Comparison of ENCODE assay signal across 8 cellular contexts in genomic region chr9:107422189-107422802, GRCh38.
DNase-seq lines count a peak whose midpoint lies in the region; ATAC-seq and TF ChIP-seq lines count a peak whose summit lies in the region.

No MANE protein-coding gene starts in this region.

- H3K4me1 Mint-ChIP-seq in Caco-2 (ENCODE audit: low read depth, unreplicated experiment) (no peaks in the 10 kb centered on the region), endothelial cell (ENCODE audit: unreplicated experiment) (peaks cover 5% of the 10 kb centered on the region)

- no peak overlapping the region for H3K18ac ChIP-seq in mesendoderm (ENCODE audit: low read length)

- H3K4me3 ChIP-seq in Caco-2 (ENCODE audit: low read depth, low read length), result no peak overlapping the region
- no peak overlapping the region for H3K4me3 ChIP-seq in mesendoderm (ENCODE audit: low read length)
- no peak overlapping the region for H3K4me3 ChIP-seq in tibial artery

- no peak overlapping the region for H2BK15ac ChIP-seq in mesendoderm (replicated peaks; ENCODE audit: low read depth)

- peak; percentile 84 to 87 for DNase-seq in Caco-2
- peak; percentile 50 for DNase-seq in MV-4-11 (lab: John Stamatoyannopoulos, UW)
- peak; percentile 55 for DNase-seq in SK-N-DZ (ENCODE audit: low spot score)
- DNase-seq in endothelial cell (ENCODE audit: low spot score), result peak; percentile 84
- DNase-seq in mesendoderm, result peak; percentile 93
- peak; percentile 58 to 79 for DNase-seq in tibial artery
- no peak for DNase-seq in effector CD4-positive, alpha-beta T cell

- H3K27me3 Mint-ChIP-seq in Caco-2 (ENCODE audit: insufficient read depth, unreplicated experiment), result no peaks in the 10 kb centered on the region
- H3K27me3 Mint-ChIP-seq in endothelial cell (ENCODE audit: unreplicated experiment), result peaks cover 4% of the 10 kb centered on the region

- no peaks in the 10 kb centered on the region for H3K79me1 ChIP-seq in mesendoderm (ENCODE audit: low read length)

- no peaks in the 10 kb centered on the region for H3K9me3 Mint-ChIP-seq in Caco-2 (ENCODE audit: unreplicated experiment)
- no peaks in the 10 kb centered on the region for H3K9me3 Mint-ChIP-seq in endothelial cell (ENCODE audit: unreplicated experiment)

- no peak overlapping the region for H3K27ac Mint-ChIP-seq in Caco-2 (ENCODE audit: unreplicated experiment)
- H3K27ac Mint-ChIP-seq in endothelial cell (ENCODE audit: unreplicated experiment), result no peak overlapping the region

- POLR2A ChIA-PET in Caco-2 (lab: Charles Lee), result no interaction called here

- CTCF ChIA-PET in Caco-2 (lab: Charles Lee), result interaction anchor here (0.6 to 1.2 kb wide), 7 partner anchors 59 to 1365 kb away, joined by 3 to 5 read pairs (median 4); partner anchors contain the start of gene KLF4

- H3K36me3 ChIP-seq in Caco-2 (ENCODE audit: control insufficient read depth, insufficient read depth, low read length), result no peaks in the 10 kb centered on the region
- no peaks in the 10 kb centered on the region for H3K36me3 ChIP-seq in mesendoderm (ENCODE audit: control insufficient read depth, insufficient read depth, low read length)
- H3K36me3 ChIP-seq in tibial artery, result no peaks in the 10 kb centered on the region

- H3K56ac ChIP-seq in mesendoderm (ENCODE audit: low read length), result no peak overlapping the region

- no peaks in the 10 kb centered on the region for H3K79me2 ChIP-seq in mesendoderm (ENCODE audit: control insufficient read depth, insufficient read depth, low read length)

- H3K36me3 Mint-ChIP-seq in Caco-2 (ENCODE audit: insufficient read depth, unreplicated experiment) (peaks cover 5% of the 10 kb centered on the region), endothelial cell (ENCODE audit: low read depth, unreplicated experiment) (no peaks in the 10 kb centered on the region)

- H3K9me3 ChIP-seq in Caco-2 (no peaks in the 10 kb centered on the region), tibial artery (no peaks in the 10 kb centered on the region)

- H3K4me2 ChIP-seq in mesendoderm (ENCODE audit: low read length), result no peak overlapping the region

- BruUV-seq in Caco-2 (replicated peaks; lab: Mats Ljungman, UMichigan), result no TSS peak

- no CpG with 5 or more reads among the region's 7 CpGs for WGBS in mesendoderm (ENCODE audit: extremely low coverage, insufficient coverage, low lambda C conversion rate)

- TF ChIP-seq CTCF in Caco-2 (IDR thresholded peaks at IDR 0.05; ENCODE audit: insufficient read depth in 1 of 2, low read depth in 1 of 2, low read length in 1 of 2, severe bottlenecking in 1 of 2, unreplicated experiment in 1 of 2), result peak; percentile 80 to 87
- peak; percentile 44 for TF ChIP-seq CTCF in endothelial cell (IDR thresholded peaks at IDR 0.05; ENCODE audit: unreplicated experiment)
- peak; percentile 39 to 42 for TF ChIP-seq CTCF in tibial artery (IDR thresholded peaks at IDR 0.05)

- H4K8ac ChIP-seq in mesendoderm (ENCODE audit: low read depth, low read length), result no peak overlapping the region

- H4K5ac ChIP-seq in mesendoderm (ENCODE audit: low read length), result no peak overlapping the region

- H3K27ac ChIP-seq in mesendoderm (ENCODE audit: low read depth, low read length) (no peak overlapping the region), tibial artery (no peak overlapping the region)

- H3K23ac ChIP-seq in mesendoderm (ENCODE audit: low read length), result no peak overlapping the region

- no peak overlapping the region for H3K4me3 Mint-ChIP-seq in Caco-2 (ENCODE audit: unreplicated experiment)
- no peak overlapping the region for H3K4me3 Mint-ChIP-seq in endothelial cell (ENCODE audit: unreplicated experiment)

- H3K4ac ChIP-seq in mesendoderm (ENCODE audit: low read depth, low read length), result no peak overlapping the region

- no peak overlapping the region for H2BK5ac ChIP-seq in mesendoderm (ENCODE audit: low read length)

- no peaks in the 10 kb centered on the region for H3K27me3 ChIP-seq in Caco-2 (replicated peaks; ENCODE audit: control insufficient read depth, insufficient read depth, low read length)
- no peaks in the 10 kb centered on the region for H3K27me3 ChIP-seq in mesendoderm (ENCODE audit: insufficient read depth, low read length, poor library complexity)
- no peaks in the 10 kb centered on the region for H3K27me3 ChIP-seq in tibial artery

- H2BK120ac ChIP-seq in mesendoderm (ENCODE audit: low read depth, low read length), result no peak overlapping the region

- no peak overlapping the region for H2AK5ac ChIP-seq in mesendoderm (ENCODE audit: low read length)

- intact Hi-C loops in Caco-2 (cut with micrococcal nuclease; ENCODE audit: unreplicated experiment) (loop anchor here (1.0 to 5.0 kb wide), 5 partner anchors 38 to 1339 kb away; no protein-coding TSS in a partner anchor), tibial artery (cut with DNase I; ENCODE audit: low total_unique reads) (loop anchor here (10.0 kb wide), 1 partner anchor 1343 kb away; no protein-coding TSS in a partner anchor)

- no peaks in the 10 kb centered on the region for H3K4me1 ChIP-seq in Caco-2
- H3K4me1 ChIP-seq in mesendoderm (ENCODE audit: control insufficient read depth, low read depth, low read length), result no peaks in the 10 kb centered on the region
- peaks cover 0 to 14% (median 11%) of the 10 kb centered on the region in 4 donors for H3K4me1 ChIP-seq in tibial artery

- no peak overlapping the region for H3K9ac ChIP-seq in mesendoderm (ENCODE audit: low read length)

- ATAC-seq in GM21529 (IDR thresholded peaks at IDR 0.05; ENCODE audit: unreplicated experiment), result peak; percentile 72
